9 cellular contexts compared by ENCODE assay signal in the genomic region with DNA sequence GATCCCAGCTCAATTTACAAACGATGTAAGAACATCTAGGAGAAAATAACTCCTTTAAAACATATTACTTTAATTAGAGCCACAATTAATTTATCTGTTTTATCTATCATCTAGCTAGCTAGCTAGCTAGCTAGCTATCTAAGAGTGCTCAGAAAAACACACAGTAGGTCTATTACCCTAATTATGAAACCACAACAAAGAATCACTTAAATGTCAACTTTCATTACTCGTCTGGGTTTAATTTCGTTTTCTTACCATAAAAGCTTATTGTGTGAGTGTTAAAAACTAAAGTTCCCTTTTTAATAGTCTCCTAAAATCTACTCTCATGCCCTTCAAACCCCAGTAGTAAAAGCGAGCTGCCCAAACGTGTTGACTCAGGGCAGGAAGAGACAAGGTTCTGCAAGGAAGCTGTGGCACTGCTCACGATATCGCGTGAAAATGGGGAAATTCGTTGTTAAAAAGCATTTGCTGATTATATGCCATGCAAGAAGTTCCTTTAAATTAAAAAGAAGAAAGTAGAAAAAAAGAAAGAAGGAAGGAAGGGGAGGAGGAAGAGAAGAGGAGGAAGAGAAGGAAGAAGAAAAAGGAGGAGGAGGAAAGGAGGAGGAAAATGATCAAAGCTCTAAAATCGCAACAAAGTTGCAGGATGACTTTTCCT. TPM values are rescaled to one million over a fixed set of nuclear protein-coding genes. Genes with fewer than 3 reads are reported as not detected.
A peak's percentile ranks its signal among the peaks of the same experiment; 100 is the strongest.
DNase-seq lines count a peak whose midpoint lies in the region; ATAC-seq and TF ChIP-seq lines count a peak whose summit lies in the region.
"Had no signal": no experiment of that assay in that cellular context is flagged by ENCODE, and none has a peak within 500 bp of the region (broad histone marks: within the 10 kb centered on the region; RNA-seq: fewer than 3 reads in every experiment).

No MANE protein-coding gene starts in this region.

- POLR2A ChIA-PET in CD4-positive, alpha-beta memory T cell (lab: Charles Lee; ENCODE audit: partially characterized antibody) = interaction anchor here (1.0 to 4.8 kb wide), 8 partner anchors 8 to 675 kb away, joined by 3 to 53 read pairs (median 4); a partner anchor contains a TSS

- H3K9me3 ChIP-seq in CD4-positive, alpha-beta memory T cell (ENCODE audit: control insufficient read depth in 1 of 2, low read length in 2 of 2) = no peaks in the 10 kb centered on the region
- H3K9me3 ChIP-seq in mesodermal cell (ENCODE audit: control insufficient read depth, low read length) = no peaks in the 10 kb centered on the region

- H3K4me1 Mint-ChIP-seq in CD4-positive, alpha-beta memory T cell = peaks cover 31 to 63% (median 50%) of the 10 kb centered on the region in 4 donors
- H3K4me1 Mint-ChIP-seq in dendritic cell treated with granulocyte-macrophage colony-stimulating factor and Interleukin-4, amounts not matched to agents 40 ng/mL and 50 ng/mL, for 4 days (ENCODE audit: low read depth) = peaks cover 11% of the 10 kb centered on the region
- H3K4me1 Mint-ChIP-seq in type B pancreatic cell (ENCODE audit: unreplicated experiment) = peaks cover 54% of the 10 kb centered on the region

- no peaks in the 10 kb centered on the region for H3K27me3 ChIP-seq in CD4-positive, alpha-beta memory T cell (ENCODE audit: insufficient read depth, low read length)

- no peak for TF ChIP-seq CTCF in type B pancreatic cell (conservative IDR thresholded peaks at IDR 0.05)

- H3K9me3 Mint-ChIP-seq in CD4-positive, alpha-beta memory T cell = no peaks in the 10 kb centered on the region
- H3K9me3 Mint-ChIP-seq in dendritic cell treated with granulocyte-macrophage colony-stimulating factor and Interleukin-4, amounts not matched to agents 40 ng/mL and 50 ng/mL, for 4 days = no peaks in the 10 kb centered on the region
- H3K9me3 Mint-ChIP-seq in type B pancreatic cell = no peaks in the 10 kb centered on the region

- H3K27me3 Mint-ChIP-seq in CD4-positive, alpha-beta memory T cell = no peaks in the 10 kb centered on the region
- no peaks in the 10 kb centered on the region for H3K27me3 Mint-ChIP-seq in dendritic cell treated with granulocyte-macrophage colony-stimulating factor and Interleukin-4, amounts not matched to agents 40 ng/mL and 50 ng/mL, for 4 days
- H3K27me3 Mint-ChIP-seq in type B pancreatic cell = peaks cover 22% of the 10 kb centered on the region

- peak overlapping the region in 1 of 2 donors; percentile 68 for H3K4me3 ChIP-seq in CD4-positive, alpha-beta memory T cell (ENCODE audit: low read length in 2 of 2)
- peak overlapping the region; percentile 48 for H3K4me3 ChIP-seq in mesodermal cell (ENCODE audit: extremely low read depth, insufficient read depth, low read length, poor library complexity, severe bottlenecking)
- H3K4me3 ChIP-seq: K562 had no signal

- CTCF ChIA-PET in CD4-positive, alpha-beta memory T cell (lab: Charles Lee; ENCODE audit: partially characterized antibody) = interaction anchor here (1.9 to 2.3 kb wide), 2 partner anchors 10 to 269 kb away, joined by 5 to 6 read pairs; a partner anchor contains a TSS

- WGBS in mesodermal cell (ENCODE audit: insufficient coverage in 2 of 2), 2 experiments = no CpG with 5 or more reads among the region's 10 CpGs

- H3K36me3 ChIP-seq in CD4-positive, alpha-beta memory T cell (ENCODE audit: insufficient read depth, low read length) = no peaks in the 10 kb centered on the region
- no peaks in the 10 kb centered on the region for H3K36me3 ChIP-seq in mesodermal cell (ENCODE audit: control insufficient read depth, insufficient read depth, low read length)

- H3K27ac Mint-ChIP-seq in CD4-positive, alpha-beta memory T cell = peak overlapping the region; percentile 80 to 98 (median 94)
- H3K27ac Mint-ChIP-seq in dendritic cell treated with granulocyte-macrophage colony-stimulating factor and Interleukin-4, amounts not matched to agents 40 ng/mL and 50 ng/mL, for 4 days = peak overlapping the region; percentile 99
- H3K27ac Mint-ChIP-seq in type B pancreatic cell = peak overlapping the region; percentile 79

- H3K4me1 ChIP-seq in CD4-positive, alpha-beta memory T cell (ENCODE audit: insufficient read depth, low read length) = peaks cover 44% of the 10 kb centered on the region
- no peaks in the 10 kb centered on the region for H3K4me1 ChIP-seq in mesodermal cell (ENCODE audit: control insufficient read depth, insufficient read depth, low read length, poor library complexity, severe bottlenecking)

- ATAC-seq in HG03442 (IDR thresholded peaks at IDR 0.05; ENCODE audit: unreplicated experiment) (peak; percentile 23), HG02885 (IDR thresholded peaks at IDR 0.05; ENCODE audit: poor library complexity, unreplicated experiment) (no peak)
- ATAC-seq: K562 had no signal

- H3K4me3 Mint-ChIP-seq in CD4-positive, alpha-beta memory T cell = peak overlapping the region; percentile 91 to 97 (median 95)
- peak overlapping the region; percentile 96 for H3K4me3 Mint-ChIP-seq in dendritic cell treated with granulocyte-macrophage colony-stimulating factor and Interleukin-4, amounts not matched to agents 40 ng/mL and 50 ng/mL, for 4 days
- peak overlapping the region; percentile 91 for H3K4me3 Mint-ChIP-seq in type B pancreatic cell

- peaks cover 0 to 12% of the 10 kb centered on the region in 2 donors for H3K36me3 Mint-ChIP-seq in CD4-positive, alpha-beta memory T cell
- H3K36me3 Mint-ChIP-seq in dendritic cell treated with granulocyte-macrophage colony-stimulating factor and Interleukin-4, amounts not matched to agents 40 ng/mL and 50 ng/mL, for 4 days (ENCODE audit: low read depth) = peaks cover 6% of the 10 kb centered on the region
- no peaks in the 10 kb centered on the region for H3K36me3 Mint-ChIP-seq in type B pancreatic cell

- peak overlapping the region; percentile 71 for H3K27ac ChIP-seq in CD4-positive, alpha-beta memory T cell (ENCODE audit: low read depth, low read length)
- H3K27ac ChIP-seq in mesodermal cell (ENCODE audit: low read depth, low read length, severe bottlenecking) = no peak overlapping the region

- DNase-seq in CD4-positive, alpha-beta memory T cell = peak in 4 of 5 donors; percentile 26 to 50 (median 32)
- DNase-seq in SW480 (ENCODE audit: low spot score) = peak; percentile 25
- DNase-seq in type B pancreatic cell (ENCODE audit: extremely low spot score, unreplicated experiment) = no peak
- no peak for DNase-seq in inferior parietal cortex (ENCODE audit: extremely low spot score)

- intact Hi-C loops in CD4-positive, alpha-beta memory T cell (cut with micrococcal nuclease) = loop anchor here (2.0 to 10.0 kb wide), 6 partner anchors 13 to 643 kb away; a partner anchor contains a TSS
- intact Hi-C loops in dendritic cell treated with granulocyte-macrophage colony-stimulating factor and Interleukin-4, amounts not matched to agents 40 ng/mL and 50 ng/mL, for 4 days (cut with micrococcal nuclease) = loop anchor here (5.0 to 10.0 kb wide), 2 partner anchors 266 to 673 kb away; no protein-coding TSS in a partner anchor

RNA-seq across cellular contexts. Expression of a gene that starts 0.6 kb away (rescaled TPM):
- 10 to 100 TPM; 36.6 to 39.6 TPM for total RNA-seq in CD4-positive, alpha-beta memory T cell
- 10 to 100 TPM; 32.2 to 40.1 TPM for polyA plus RNA-seq in CD4-positive, alpha-beta memory T cell
- polyA plus RNA-seq in mesodermal cell (2013, experiment 1 of 2) = 3.7 TPM
- 3.5 TPM for polyA plus RNA-seq in mesodermal cell (2013, experiment 2 of 2)
- total RNA-seq in type B pancreatic cell (ENCODE audit: low replicate concordance) = 13.5 and 27.5 TPM in 2 replicates

Comparison
In these comparisons a context has a peak if more than half of its experiments do, and no peak if none do; other contexts are left out.
1. DNase-seq: peak in CD4-positive, alpha-beta memory T cell (4 of 5) and SW480 (single experiment); none in type B pancreatic cell (single experiment) and inferior parietal cortex (single experiment).
2. Peak in every context shown above with its lines, with median percentiles within 50 percentile points of each other: H3K27ac Mint-ChIP-seq and H3K4me3 Mint-ChIP-seq.